Comparison of ENCODE assay signal across 9 cellular contexts in the genomic region with DNA sequence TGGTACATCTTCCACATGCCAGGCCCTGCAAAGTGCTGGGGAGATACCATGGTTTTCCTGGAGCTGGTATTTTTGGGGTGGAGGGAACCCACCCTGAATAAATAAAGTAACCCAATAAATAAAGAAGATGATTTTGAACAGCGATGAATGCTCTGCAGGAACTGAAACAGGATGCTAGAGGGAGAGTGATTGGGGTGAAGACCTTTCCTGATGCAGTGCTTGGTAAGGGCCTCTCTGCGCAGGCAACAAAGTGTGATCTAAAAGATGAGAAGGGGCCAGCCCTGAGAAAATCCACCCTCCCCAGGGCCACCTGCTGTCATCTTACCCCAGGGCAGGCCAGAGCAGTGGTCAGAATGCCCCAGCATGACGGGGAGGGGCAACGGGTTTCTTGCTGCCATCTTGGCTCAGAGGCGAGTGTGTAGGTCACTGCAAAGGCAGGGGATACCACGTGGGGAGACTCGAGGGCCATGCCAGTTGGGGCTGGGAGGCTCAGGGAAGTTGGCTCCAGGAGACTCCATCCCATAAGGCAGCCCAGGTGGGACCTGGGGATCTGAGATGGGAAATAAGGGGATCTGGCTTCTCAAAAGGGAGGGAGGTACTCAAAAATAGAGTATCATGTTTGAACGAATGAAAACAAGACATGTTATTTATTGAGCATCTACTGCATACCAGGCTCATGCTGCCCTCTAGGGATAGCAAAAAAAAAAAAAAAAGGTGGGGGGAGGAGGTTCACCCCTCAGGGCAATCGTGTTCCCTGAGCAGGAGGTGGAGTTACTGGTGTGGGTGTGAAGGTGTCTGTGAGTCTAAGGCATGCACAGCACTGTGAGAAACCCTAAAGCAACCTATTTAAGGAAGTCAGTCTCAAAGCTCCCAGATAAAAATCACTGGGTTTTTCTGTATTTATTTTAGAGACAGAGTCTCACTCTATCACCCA. TPM values are rescaled to one million over a fixed set of nuclear protein-coding genes. Genes with fewer than 3 reads are reported as not detected.
DNase-seq lines count a peak whose midpoint lies in the region; ATAC-seq and TF ChIP-seq lines count a peak whose summit lies in the region.
"Had no signal": no experiment of that assay in that cellular context is flagged by ENCODE, and none has a peak within 500 bp of the region (broad histone marks: within the 10 kb centered on the region; RNA-seq: fewer than 3 reads in every experiment).

No MANE protein-coding gene starts in this region.

- 72% methylated on average over 9 of the region's 9 CpGs for WGBS in hepatocyte (ENCODE audit: low lambda C conversion rate, missing lambda C conversion rate)
- 69 to 71% methylated on average over 9 of the region's 9 CpGs for WGBS in thyroid gland, 2 donors

- no peak overlapping the region for H3K4me3 ChIP-seq in BLaER1 treated with 17β-estradiol and CSF1 and Interleukin-3, amounts not matched to agents 10 nM and 100 nM
- H3K4me3 ChIP-seq in hepatocyte = no peak overlapping the region
- H3K4me3 ChIP-seq in thyroid gland (replicated peaks in 1 of 3) = no peak overlapping the region
- H3K4me3 ChIP-seq: psoas muscle had no signal

- TF ChIP-seq CTCF in GM13977 (IDR thresholded peaks at IDR 0.05; ENCODE audit: extremely low read depth, insufficient read depth, missing control alignments) = peak; percentile 43
- TF ChIP-seq CTCF in hepatocyte (IDR thresholded peaks at IDR 0.05; ENCODE audit: poor library complexity) = peak; percentile 9
- TF ChIP-seq CTCF in mesothelial cell of epicardium (IDR thresholded peaks at IDR 0.05; ENCODE audit: unreplicated experiment) = no peak
- no peak for TF ChIP-seq CTCF in thyroid gland (IDR thresholded peaks at IDR 0.05)

- DNase-seq in GM13977 (ENCODE audit: low spot score) (peak; percentile 67), hepatocyte (ENCODE audit: low spot score) (no peak), mesothelial cell of epicardium (ENCODE audit: low spot score in 2 of 2, unreplicated experiment in 2 of 2) (no peak), HCEC 1CT (no peak), thyroid gland (no peak)
- DNase-seq in T-helper 2 cell treated with Interferon-gamma antibody and Interleukin-4, amounts not matched to agents 5 μg/mL and 100 μg/mL, for 36 hours (ENCODE audit: low spot score) = peak; percentile 13

- H3K9me2 ChIP-seq in hepatocyte (replicated peaks; ENCODE audit: insufficient read depth) = no peaks in the 10 kb centered on the region

- no peaks in the 10 kb centered on the region for H3K27me3 ChIP-seq in BLaER1 treated with 17β-estradiol and CSF1 and Interleukin-3, amounts not matched to agents 10 nM and 100 nM
- H3K27me3 ChIP-seq in hepatocyte (no peaks in the 10 kb centered on the region), thyroid gland (no peaks in the 10 kb centered on the region)

- intact Hi-C loops in thyroid gland (cut with DNase I) = loop anchor here (5.0 kb wide), 1 partner anchor 45 kb away; no protein-coding TSS in a partner anchor

- peak overlapping the region in 4 of 11 experiments; percentile 21 to 56 (median 47); a peak in 5 of 22 replicates for H3K9ac ChIP-seq in BLaER1 treated with 17β-estradiol and CSF1 and Interleukin-3, amounts not matched to agents 10 nM and 100 nM

- peaks cover 6% of the 10 kb centered on the region for H3K4me1 Mint-ChIP-seq in T-helper 2 cell treated with Interferon-gamma antibody and Interleukin-4, amounts not matched to agents 5 μg/mL and 100 μg/mL, for 36 hours (ENCODE audit: low read depth)
- no peaks in the 10 kb centered on the region for H3K4me1 Mint-ChIP-seq in mesothelial cell of epicardium

- H3K9me3 Mint-ChIP-seq in T-helper 2 cell treated with Interferon-gamma antibody and Interleukin-4, amounts not matched to agents 5 μg/mL and 100 μg/mL, for 36 hours = no peaks in the 10 kb centered on the region
- H3K9me3 Mint-ChIP-seq in mesothelial cell of epicardium = no peaks in the 10 kb centered on the region

- no peak overlapping the region for H3K4me3 Mint-ChIP-seq in T-helper 2 cell treated with Interferon-gamma antibody and Interleukin-4, amounts not matched to agents 5 μg/mL and 100 μg/mL, for 36 hours
- no peak overlapping the region for H3K4me3 Mint-ChIP-seq in mesothelial cell of epicardium

- H3K36me3 ChIP-seq in BLaER1 treated with 17β-estradiol and CSF1 and Interleukin-3, amounts not matched to agents 10 nM and 100 nM = no peaks in the 10 kb centered on the region
- H3K36me3 ChIP-seq in hepatocyte (replicated peaks; ENCODE audit: insufficient read depth, low read depth) (no peaks in the 10 kb centered on the region), thyroid gland (no peaks in the 10 kb centered on the region)

- no peaks in the 10 kb centered on the region for H3K27me3 Mint-ChIP-seq in T-helper 2 cell treated with Interferon-gamma antibody and Interleukin-4, amounts not matched to agents 5 μg/mL and 100 μg/mL, for 36 hours (ENCODE audit: low read depth)
- no peaks in the 10 kb centered on the region for H3K27me3 Mint-ChIP-seq in mesothelial cell of epicardium (ENCODE audit: low read depth)

- H3K36me3 Mint-ChIP-seq in T-helper 2 cell treated with Interferon-gamma antibody and Interleukin-4, amounts not matched to agents 5 μg/mL and 100 μg/mL, for 36 hours (ENCODE audit: low read depth) = no peaks in the 10 kb centered on the region
- H3K36me3 Mint-ChIP-seq in mesothelial cell of epicardium = no peaks in the 10 kb centered on the region

- H3K4me2 ChIP-seq in BLaER1 treated with 17β-estradiol and CSF1 and Interleukin-3, amounts not matched to agents 10 nM and 100 nM = peak overlapping the region; percentile 37 to 90 (median 79)
- no peak overlapping the region for H3K4me2 ChIP-seq in hepatocyte

- no peak for TF ChIP-seq POLR2A in thyroid gland (IDR thresholded peaks at IDR 0.05)

- H2AFZ ChIP-seq in hepatocyte = no peak overlapping the region

- H3K4me1 ChIP-seq in BLaER1 treated with 17β-estradiol and CSF1 and Interleukin-3, amounts not matched to agents 10 nM and 100 nM = peaks cover 39 to 74% (median 56%) of the 10 kb centered on the region in 10 experiments
- H3K4me1 ChIP-seq in hepatocyte (ENCODE audit: insufficient read depth) (no peaks in the 10 kb centered on the region), thyroid gland (peaks cover 4 to 9% of the 10 kb centered on the region in 2 donors)
- H3K4me1 ChIP-seq: psoas muscle had no signal

- ATAC-seq in HG03457 (IDR thresholded peaks at IDR 0.05; ENCODE audit: unreplicated experiment) = no peak
- ATAC-seq: psoas muscle had no signal

- no peaks in the 10 kb centered on the region for H3K79me2 ChIP-seq in hepatocyte

- H3K27ac Mint-ChIP-seq in T-helper 2 cell treated with Interferon-gamma antibody and Interleukin-4, amounts not matched to agents 5 μg/mL and 100 μg/mL, for 36 hours = no peak overlapping the region
- H3K27ac Mint-ChIP-seq in mesothelial cell of epicardium = no peak overlapping the region

- no peaks in the 10 kb centered on the region for H4K20me1 ChIP-seq in BLaER1 treated with 17β-estradiol and CSF1 and Interleukin-3, amounts not matched to agents 10 nM and 100 nM
- no peaks in the 10 kb centered on the region for H4K20me1 ChIP-seq in hepatocyte (ENCODE audit: insufficient read depth, poor library complexity, severe bottlenecking)

- peak overlapping the region in 3 of 11 experiments; percentile 35 to 60 (median 53); a peak in 3 of 22 replicates for H3K27ac ChIP-seq in BLaER1 treated with 17β-estradiol and CSF1 and Interleukin-3, amounts not matched to agents 10 nM and 100 nM
- H3K27ac ChIP-seq in hepatocyte (no peak overlapping the region), thyroid gland (no peak overlapping the region)
- H3K27ac ChIP-seq: psoas muscle had no signal

- in situ Hi-C loops in GM13977 (cut with MboI; ENCODE audit: low pct_unique_long_range_greater_than_20kb, low sequenced_read_pairs, unreplicated experiment) = no loop called here

- no peaks in the 10 kb centered on the region for H3K9me3 ChIP-seq in BLaER1 treated with 17β-estradiol and CSF1 and Interleukin-3, amounts not matched to agents 10 nM and 100 nM (replicated peaks in 1 of 11)
- H3K9me3 ChIP-seq in hepatocyte (ENCODE audit: low read depth) (no peaks in the 10 kb centered on the region), thyroid gland (no peaks in the 10 kb centered on the region)
- H3K9me3 ChIP-seq: psoas muscle had no signal

RNA-seq across cellular contexts. Expression of gene SRARP, which starts 2.8 kb away (rescaled TPM):
- not detected in 2 replicates for total RNA-seq in hepatocyte
- polyA plus RNA-seq in hepatocyte = not detected in 2 replicates
- not detected in 3 replicates for total RNA-seq in mesothelial cell of epicardium
- total RNA-seq in thyroid gland = under 1 TPM in 2 of 4 donors, not detected in 2; 0.11 to 0.63 TPM

RNA-seq across cellular contexts. Expression of gene HSPB7, which starts 11.0 kb away (rescaled TPM):
- 12.6 and 17.4 TPM in 2 replicates for total RNA-seq in hepatocyte
- 59.4 and 66.2 TPM in 2 replicates for polyA plus RNA-seq in hepatocyte
- total RNA-seq in mesothelial cell of epicardium = 5.0 to 6.3 TPM (median 6.3 TPM) in 3 replicates
- 1 to 10 TPM in 3 of 4 donors, under 1 TPM in 1; 0.81 to 9.0 (median 2.9) TPM for total RNA-seq in thyroid gland

RNA-seq across cellular contexts. Expression of gene CLCNKA, which starts 15.0 kb away (rescaled TPM):
- total RNA-seq in hepatocyte (1.0 and 1.3 TPM in 2 replicates), mesothelial cell of epicardium (3.0 to 3.5 TPM (median 3.2 TPM) in 3 replicates), thyroid gland (10 to 100 TPM in 2 of 4 donors, 1 to 10 TPM in 2; 3.9 to 27.1 (median 16.1) TPM)
- 1.3 and 2.7 TPM in 2 replicates for polyA plus RNA-seq in hepatocyte

RNA-seq across cellular contexts. Expression of gene ZBTB17, which starts 30.9 kb away (rescaled TPM):
- total RNA-seq in hepatocyte = 15.3 and 16.8 TPM in 2 replicates
- 32.3 and 51.1 TPM in 2 replicates for polyA plus RNA-seq in hepatocyte
- 46.0 to 48.6 TPM (median 48.6 TPM) in 3 replicates for total RNA-seq in mesothelial cell of epicardium
- total RNA-seq in thyroid gland = 10 to 100 TPM; 31.4 to 52.1 (median 36.1) TPM

RNA-seq across cellular contexts. Expression of gene CLCNKB, which starts 36.8 kb away (rescaled TPM):
- total RNA-seq in hepatocyte (0.47 and 1.0 TPM in 2 replicates), mesothelial cell of epicardium (2.9 to 3.6 TPM (median 3.0 TPM) in 3 replicates), thyroid gland (10 to 100 TPM in 3 of 4 donors, 1 to 10 TPM in 1; 7.1 to 42.2 (median 15.4) TPM)
- 1.4 and 1.8 TPM in 2 replicates for polyA plus RNA-seq in hepatocyte

Comparison
In these comparisons a context has a peak if more than half of its experiments do, and no peak if none do; other contexts are left out.
1. DNase-seq: peak in GM13977 (single experiment) and T-helper 2 cell treated with Interferon-gamma antibody and Interleukin-4, amounts not matched to agents 5 μg/mL and 100 μg/mL, for 36 hours (single experiment); none in hepatocyte (single experiment), mesothelial cell of epicardium (0 of 2), HCEC 1CT (single experiment) and thyroid gland (0 of 2).
2. CTCF ChIP-seq: peak in GM13977 (single experiment) and hepatocyte (single experiment); none in mesothelial cell of epicardium (single experiment) and thyroid gland (0 of 6).